ENCODE assay signal across 23 cellular contexts in the genomic region with DNA sequence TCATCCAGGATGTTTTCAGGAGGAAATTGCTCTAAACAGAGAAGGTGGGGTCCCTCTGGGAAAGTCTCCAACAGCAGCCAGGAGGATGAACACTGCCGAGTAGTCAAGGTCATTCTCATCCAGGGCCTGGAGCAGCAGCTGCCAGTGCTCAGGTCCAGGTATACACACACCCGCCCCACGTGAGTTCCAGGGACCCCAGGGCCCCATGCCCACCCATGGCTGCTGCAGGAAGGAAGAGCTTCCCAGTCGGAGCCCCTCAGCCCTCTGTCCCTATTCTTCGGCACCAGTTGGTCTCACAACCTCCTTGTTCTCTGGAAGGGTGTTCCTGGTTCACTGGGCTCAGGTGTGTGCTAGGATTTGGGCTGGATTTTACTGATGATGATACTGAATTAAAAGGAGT.
"Had no signal": no experiment of that assay in that cellular context is flagged by ENCODE, and none has a peak within 500 bp of the region (broad histone marks: within the 10 kb centered on the region; RNA-seq: fewer than 3 reads in every experiment).

No MANE protein-coding gene starts in this region.

- H3K27ac Mint-ChIP-seq: activated T-helper 17 cell treated with anti-CD3 and anti-CD28 coated beads, Interleukin-2, amount 50 U/mL, for 72 hours; endodermal cell; natural killer cell treated with Interleukin-12 subunit alpha and Interleukin-12 subunit beta and Interleukin-15 and Interleukin-18, amount 100 ng/mL, for 72 hours had no signal

- H3K36me3 ChIP-seq: ovary had no signal

- ATAC-seq: activated T-cell treated with anti-CD3 and anti-CD28 coated beads, Interleukin-2, amount 50 U/mL, for 4 hours; activated T-helper 17 cell treated with anti-CD3 and anti-CD28 coated beads, Interleukin-2, amount 50 U/mL, for 72 hours; esophagus mucosa; foreskin keratinocyte; heart right ventricle; left lung; natural killer cell treated with Interleukin-12 subunit alpha and Interleukin-12 subunit beta and Interleukin-15 and Interleukin-18, amount 100 ng/mL, for 72 hours had no signal

- H3K36me3 Mint-ChIP-seq: natural killer cell treated with Interleukin-12 subunit alpha and Interleukin-12 subunit beta and Interleukin-15 and Interleukin-18, amount 100 ng/mL, for 72 hours had no signal

- H3K27me3 ChIP-seq: foreskin keratinocyte, heart right ventricle, left lung, ovary, tibial nerve had no signal

- H3K9me3 Mint-ChIP-seq: activated T-cell treated with anti-CD3 and anti-CD28 coated beads, Interleukin-2, amount 50 U/mL, for 4 hours; activated T-helper 17 cell treated with anti-CD3 and anti-CD28 coated beads, Interleukin-2, amount 50 U/mL, for 72 hours; endodermal cell; natural killer cell treated with Interleukin-12 subunit alpha and Interleukin-12 subunit beta and Interleukin-15 and Interleukin-18, amount 100 ng/mL, for 72 hours had no signal

- H3K27ac ChIP-seq: foreskin keratinocyte, heart right ventricle, left lung, ovary, tibial nerve had no signal

- H3K4me3 ChIP-seq: heart right ventricle, left lung, lung, ovary, tibial nerve had no signal

- H3K4me3 Mint-ChIP-seq: activated T-cell treated with anti-CD3 and anti-CD28 coated beads, Interleukin-2, amount 50 U/mL, for 4 hours; activated T-helper 17 cell treated with anti-CD3 and anti-CD28 coated beads, Interleukin-2, amount 50 U/mL, for 72 hours; endodermal cell; natural killer cell treated with Interleukin-12 subunit alpha and Interleukin-12 subunit beta and Interleukin-15 and Interleukin-18, amount 100 ng/mL, for 72 hours had no signal

- H3K4me1 ChIP-seq: foreskin keratinocyte had no signal

- H3K9me3 ChIP-seq: heart right ventricle, left lung, ovary, tibial nerve had no signal

- H3K27me3 Mint-ChIP-seq: activated T-helper 17 cell treated with anti-CD3 and anti-CD28 coated beads, Interleukin-2, amount 50 U/mL, for 72 hours; natural killer cell treated with Interleukin-12 subunit alpha and Interleukin-12 subunit beta and Interleukin-15 and Interleukin-18, amount 100 ng/mL, for 72 hours; progenitor cell of endocrine pancreas had no signal

- DNase-seq: activated CD4-positive, alpha-beta T cell treated with anti-CD3 and anti-CD28 coated beads for 48 hours; activated CD4-positive, alpha-beta T cell treated with anti-CD3 and anti-CD28 coated beads, Interleukin-2, amount 50 U/mL, for 48 hours; activated CD4-positive, CD25-positive, alpha-beta regulatory T cell; activated CD8-positive, alpha-beta memory T cell treated with anti-CD3 and anti-CD28 coated beads, Interleukin-2, amount 50 U/mL, for 4 hours; activated gamma-delta T cell treated with Interleukin-2 at 50 U/mL for 16 hours; activated naive CD4-positive, alpha-beta T cell treated with anti-CD3 and anti-CD28 coated beads, Interleukin-2, amount 50 U/mL, for 16 hours; activated T-cell treated with anti-CD3 and anti-CD28 coated beads, Interleukin-2, amount 50 U/mL, for 4 hours; amniotic stem cell; caudate nucleus; endodermal cell; foreskin keratinocyte; heart right ventricle; kidney glomerular epithelial cell; left lung; mesendoderm; ovary; stimulated activated naive CD4-positive, alpha-beta T cell treated with Interleukin-2 at 50 U/mL for 16 hours had no signal
